ENCODE assay signal across 16 cellular contexts in genomic region chr14:105602243-105602750, GRCh38.
DNase-seq lines count a peak whose midpoint lies in the region; ATAC-seq and TF ChIP-seq lines count a peak whose summit lies in the region.
"Had no signal": no experiment of that assay in that cellular context is flagged by ENCODE, and none has a peak within 500 bp of the region (broad histone marks: within the 10 kb centered on the region; RNA-seq: fewer than 3 reads in every experiment).

No MANE protein-coding gene starts in this region.

- no peaks in the 10 kb centered on the region for H3K27me3 Mint-ChIP-seq in activated T-helper 17 cell treated with anti-CD3 and anti-CD28 coated beads, Interleukin-2, amount 50 U/mL, for 72 hours

- H3K9me3 ChIP-seq in left lung: no peaks in the 10 kb centered on the region
- no peaks in the 10 kb centered on the region for H3K9me3 ChIP-seq in upper lobe of right lung
- H3K9me3 ChIP-seq: SJCRH30 had no signal

- DNase-seq in activated effector memory CD4-positive, alpha-beta T cell treated with anti-CD3 and anti-CD28 coated beads, Interleukin-2, amount 50 U/mL, for 16 hours: peak; percentile 59
- no peak for DNase-seq in activated effector memory CD4-positive, alpha-beta T cell treated with Interleukin-2 at 50 U/mL for 16 hours
- no peak for DNase-seq in RWPE1 (ENCODE audit: low spot score)
- DNase-seq in left lung: peak in 1 of 2 donors; percentile 62
- DNase-seq in upper lobe of right lung: no peak
- DNase-seq in activated naive CD4-positive, alpha-beta T cell (lab: John Stamatoyannopoulos, UW): no peak
- DNase-seq: DMS79 treated with DMSO at 0.1 percent for 48 hours, GOT3, KBM-7, NCI-H1105, NCI-H1694 treated with DMSO at 0.1 percent for 48 hours, NCI-H446, SJCRH30 had no signal

- no peak overlapping the region for H3K27ac Mint-ChIP-seq in activated T-helper 17 cell treated with anti-CD3 and anti-CD28 coated beads, Interleukin-2, amount 50 U/mL, for 72 hours
- H3K27ac Mint-ChIP-seq: CD14-positive monocyte had no signal

- TF ChIP-seq CTCF in RWPE1 (conservative IDR thresholded peaks at IDR 0.05; ENCODE audit: low read depth) (no peak), left lung (IDR thresholded peaks at IDR 0.05) (no peak), upper lobe of right lung (IDR thresholded peaks at IDR 0.05) (no peak)

- H3K36me3 Mint-ChIP-seq in activated T-helper 17 cell treated with anti-CD3 and anti-CD28 coated beads, Interleukin-2, amount 50 U/mL, for 72 hours (ENCODE audit: low read depth): no peaks in the 10 kb centered on the region
- H3K36me3 Mint-ChIP-seq: CD14-positive monocyte had no signal

- no peaks in the 10 kb centered on the region for H3K36me3 ChIP-seq in left lung
- no peaks in the 10 kb centered on the region for H3K36me3 ChIP-seq in upper lobe of right lung
- H3K36me3 ChIP-seq: SJCRH30 had no signal

- H3K4me3 Mint-ChIP-seq in activated T-helper 17 cell treated with anti-CD3 and anti-CD28 coated beads, Interleukin-2, amount 50 U/mL, for 72 hours: no peak overlapping the region
- H3K4me3 Mint-ChIP-seq: CD14-positive monocyte had no signal

- H3K4me1 ChIP-seq in left lung (no peaks in the 10 kb centered on the region), upper lobe of right lung (no peaks in the 10 kb centered on the region)
- H3K4me1 ChIP-seq: SJCRH30 had no signal

- H3K27ac ChIP-seq in RWPE1 (peak overlapping the region; percentile 47; the same call in 1 of the 2 replicates), left lung (no peak overlapping the region), upper lobe of right lung (no peak overlapping the region)
- H3K27ac ChIP-seq: SJCRH30 had no signal

- H3K4me3 ChIP-seq in left lung: no peak overlapping the region
- no peak overlapping the region for H3K4me3 ChIP-seq in upper lobe of right lung
- H3K4me3 ChIP-seq: SJCRH30 had no signal

- H3K4me1 Mint-ChIP-seq in activated T-helper 17 cell treated with anti-CD3 and anti-CD28 coated beads, Interleukin-2, amount 50 U/mL, for 72 hours: no peaks in the 10 kb centered on the region

- H3K27me3 ChIP-seq in left lung (no peaks in the 10 kb centered on the region), upper lobe of right lung (no peaks in the 10 kb centered on the region)

- ATAC-seq in left lung (peak; percentile 6), upper lobe of right lung (no peak), GM21515 (IDR thresholded peaks at IDR 0.05; ENCODE audit: unreplicated experiment) (no peak)
- ATAC-seq in activated T-helper 17 cell treated with anti-CD3 and anti-CD28 coated beads, Interleukin-2, amount 50 U/mL, for 72 hours (replicated peaks): no peak

- no peaks in the 10 kb centered on the region for H3K9me3 Mint-ChIP-seq in activated T-helper 17 cell treated with anti-CD3 and anti-CD28 coated beads, Interleukin-2, amount 50 U/mL, for 72 hours

- intact Hi-C loops in left lung (cut with DNase I) (no loop called here), upper lobe of right lung (cut with DNase I) (no loop called here)

- POLR2A ChIA-PET in RWPE1 (lab: Yijun Ruan, JAX; ENCODE audit: low non-redundant PET): no interaction called here

- CTCF ChIA-PET in RWPE1 (lab: Yijun Ruan, JAX): interaction anchor here (0.6 kb wide), 1 partner anchor 1016 kb away, joined by 3 read pairs; no protein-coding TSS in a partner anchor
